ENCODE assay signal across 1 cellular context in genomic region chr3:58404396-58404795, GRCh38.
TF ChIP-seq lines count a peak whose summit lies in the region.

No MANE protein-coding gene starts in this region.

TF ChIP-seq in HEK293, 187 proteins besides CTCF, POLR2A, EP300 and RAD21 (continued from another document):
- TF ChIP-seq, protein P1, sequence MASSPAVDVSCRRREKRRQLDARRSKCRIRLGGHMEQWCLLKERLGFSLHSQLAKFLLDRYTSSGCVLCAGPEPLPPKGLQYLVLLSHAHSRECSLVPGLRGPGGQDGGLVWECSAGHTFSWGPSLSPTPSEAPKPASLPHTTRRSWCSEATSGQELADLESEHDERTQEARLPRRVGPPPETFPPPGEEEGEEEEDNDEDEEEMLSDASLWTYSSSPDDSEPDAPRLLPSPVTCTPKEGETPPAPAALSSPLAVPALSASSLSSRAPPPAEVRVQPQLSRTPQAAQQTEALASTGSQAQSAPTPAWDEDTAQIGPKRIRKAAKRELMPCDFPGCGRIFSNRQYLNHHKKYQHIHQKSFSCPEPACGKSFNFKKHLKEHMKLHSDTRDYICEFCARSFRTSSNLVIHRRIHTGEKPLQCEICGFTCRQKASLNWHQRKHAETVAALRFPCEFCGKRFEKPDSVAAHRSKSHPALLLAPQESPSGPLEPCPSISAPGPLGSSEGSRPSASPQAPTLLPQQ (tag by site-specific recombination; IDR thresholded peaks at IDR 0.05) = no peak
- TF ChIP-seq ZNF302 (tag by site-specific recombination; IDR thresholded peaks at IDR 0.05; ENCODE audit: low read depth) = no peak
- TF ChIP-seq GFI1B (tag by site-specific recombination; IDR thresholded peaks at IDR 0.05) = no peak
- no peak for TF ChIP-seq ZNF114 (tag by site-specific recombination; IDR thresholded peaks at IDR 0.05)
- no peak for TF ChIP-seq ZNF404 (tag by site-specific recombination; IDR thresholded peaks at IDR 0.05)
- no peak for TF ChIP-seq ZNF837 (tag by site-specific recombination; IDR thresholded peaks at IDR 0.05)
- 0 out of 2 replicates have a peak, but pooled peaks have one; percentile 37 for TF ChIP-seq SP7 (tag by site-specific recombination; IDR thresholded peaks at IDR 0.05)
- TF ChIP-seq, protein P2, sequence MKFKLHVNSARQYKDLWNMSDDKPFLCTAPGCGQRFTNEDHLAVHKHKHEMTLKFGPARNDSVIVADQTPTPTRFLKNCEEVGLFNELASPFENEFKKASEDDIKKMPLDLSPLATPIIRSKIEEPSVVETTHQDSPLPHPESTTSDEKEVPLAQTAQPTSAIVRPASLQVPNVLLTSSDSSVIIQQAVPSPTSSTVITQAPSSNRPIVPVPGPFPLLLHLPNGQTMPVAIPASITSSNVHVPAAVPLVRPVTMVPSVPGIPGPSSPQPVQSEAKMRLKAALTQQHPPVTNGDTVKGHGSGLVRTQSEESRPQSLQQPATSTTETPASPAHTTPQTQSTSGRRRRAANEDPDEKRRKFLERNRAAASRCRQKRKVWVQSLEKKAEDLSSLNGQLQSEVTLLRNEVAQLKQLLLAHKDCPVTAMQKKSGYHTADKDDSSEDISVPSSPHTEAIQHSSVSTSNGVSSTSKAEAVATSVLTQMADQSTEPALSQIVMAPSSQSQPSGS (tag by site-specific recombination; IDR thresholded peaks at IDR 0.05; ENCODE audit: low read depth) = peak; percentile 67
- TF ChIP-seq ZNF354C (tag by site-specific recombination; IDR thresholded peaks at IDR 0.05; ENCODE audit: borderline replicate concordance, low read depth) = no peak
- TF ChIP-seq ZNF513 (tag by site-specific recombination; IDR thresholded peaks at IDR 0.05) = no peak
- no peak for TF ChIP-seq ZNF112 (tag by site-specific recombination; IDR thresholded peaks at IDR 0.05)
- no peak for TF ChIP-seq ZNF311 (tag by site-specific recombination; IDR thresholded peaks at IDR 0.05; ENCODE audit: borderline replicate concordance)
- 0 out of 2 replicates have a peak, but pooled peaks have one; percentile 23 for TF ChIP-seq ZNF184 (tag by site-specific recombination; IDR thresholded peaks at IDR 0.05)
- TF ChIP-seq KLF1 (tag by site-specific recombination; IDR thresholded peaks at IDR 0.05) = no peak
- no peak for TF ChIP-seq ZNF2 (tag by site-specific recombination; IDR thresholded peaks at IDR 0.05)
- no peak for TF ChIP-seq ZBTB11 (tag by site-specific recombination; conservative IDR thresholded peaks at IDR 0.05; ENCODE audit: low read depth)
- TF ChIP-seq ZNF274 (IDR thresholded peaks at IDR 0.05; ENCODE audit: low read length) = no peak
- TF ChIP-seq ZNF274 (tag by site-specific recombination; IDR thresholded peaks at IDR 0.05; ENCODE audit: borderline replicate concordance) = no peak
- TF ChIP-seq, protein P3, sequence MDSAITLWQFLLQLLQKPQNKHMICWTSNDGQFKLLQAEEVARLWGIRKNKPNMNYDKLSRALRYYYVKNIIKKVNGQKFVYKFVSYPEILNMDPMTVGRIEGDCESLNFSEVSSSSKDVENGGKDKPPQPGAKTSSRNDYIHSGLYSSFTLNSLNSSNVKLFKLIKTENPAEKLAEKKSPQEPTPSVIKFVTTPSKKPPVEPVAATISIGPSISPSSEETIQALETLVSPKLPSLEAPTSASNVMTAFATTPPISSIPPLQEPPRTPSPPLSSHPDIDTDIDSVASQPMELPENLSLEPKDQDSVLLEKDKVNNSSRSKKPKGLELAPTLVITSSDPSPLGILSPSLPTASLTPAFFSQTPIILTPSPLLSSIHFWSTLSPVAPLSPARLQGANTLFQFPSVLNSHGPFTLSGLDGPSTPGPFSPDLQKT (IDR thresholded peaks at IDR 0.05; ENCODE audit: borderline replicate concordance, low read depth, low read length) = no peak
- TF ChIP-seq, protein P4, sequence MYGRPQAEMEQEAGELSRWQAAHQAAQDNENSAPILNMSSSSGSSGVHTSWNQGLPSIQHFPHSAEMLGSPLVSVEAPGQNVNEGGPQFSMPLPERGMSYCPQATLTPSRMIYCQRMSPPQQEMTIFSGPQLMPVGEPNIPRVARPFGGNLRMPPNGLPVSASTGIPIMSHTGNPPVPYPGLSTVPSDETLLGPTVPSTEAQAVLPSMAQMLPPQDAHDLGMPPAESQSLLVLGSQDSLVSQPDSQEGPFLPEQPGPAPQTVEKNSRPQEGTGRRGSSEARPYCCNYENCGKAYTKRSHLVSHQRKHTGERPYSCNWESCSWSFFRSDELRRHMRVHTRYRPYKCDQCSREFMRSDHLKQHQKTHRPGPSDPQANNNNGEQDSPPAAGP (tag by site-specific recombination; IDR thresholded peaks at IDR 0.05) = no peak
- no peak for TF ChIP-seq ZNF155 (tag by site-specific recombination; IDR thresholded peaks at IDR 0.05)
- no peak for TF ChIP-seq OVOL3 (tag by site-specific recombination; IDR thresholded peaks at IDR 0.05)
- TF ChIP-seq ZBTB49 (tag by site-specific recombination; IDR thresholded peaks at IDR 0.05; ENCODE audit: low read depth) = no peak
- TF ChIP-seq ZNF555 (tag by site-specific recombination; conservative IDR thresholded peaks at IDR 0.05) = no peak
- TF ChIP-seq ZNF585B (tag by site-specific recombination; IDR thresholded peaks at IDR 0.05) = no peak
- no peak for TF ChIP-seq GLI4 (tag by site-specific recombination; IDR thresholded peaks at IDR 0.05)
- no peak for TF ChIP-seq ZNF664 (tag by site-specific recombination; IDR thresholded peaks at IDR 0.05)
- TF ChIP-seq ZNF707 (tag by site-specific recombination; IDR thresholded peaks at IDR 0.05) = no peak
- no peak for TF ChIP-seq ZNF670 (tag by site-specific recombination; IDR thresholded peaks at IDR 0.05; ENCODE audit: low read depth)
- TF ChIP-seq ZNF24 (tag by site-specific recombination; IDR thresholded peaks at IDR 0.05) = no peak
- TF ChIP-seq ZNF223 (tag by site-specific recombination; IDR thresholded peaks at IDR 0.05) = no peak
- TF ChIP-seq ZNF529 (tag by site-specific recombination; IDR thresholded peaks at IDR 0.05; ENCODE audit: insufficient replicate concordance) = no peak
- no peak for TF ChIP-seq ZNF560 (tag by site-specific recombination; IDR thresholded peaks at IDR 0.05; ENCODE audit: borderline replicate concordance)
- TF ChIP-seq ZBTB17 (tag by site-specific recombination; IDR thresholded peaks at IDR 0.05) = 0 out of 2 replicates have a peak, but pooled peaks have one; percentile 12
- TF ChIP-seq WT1 (tag by site-specific recombination; IDR thresholded peaks at IDR 0.05) = 0 out of 2 replicates have a peak, but pooled peaks have one; percentile 22
